Comparison of ENCODE assay signal across 17 cellular contexts in the genomic region with DNA sequence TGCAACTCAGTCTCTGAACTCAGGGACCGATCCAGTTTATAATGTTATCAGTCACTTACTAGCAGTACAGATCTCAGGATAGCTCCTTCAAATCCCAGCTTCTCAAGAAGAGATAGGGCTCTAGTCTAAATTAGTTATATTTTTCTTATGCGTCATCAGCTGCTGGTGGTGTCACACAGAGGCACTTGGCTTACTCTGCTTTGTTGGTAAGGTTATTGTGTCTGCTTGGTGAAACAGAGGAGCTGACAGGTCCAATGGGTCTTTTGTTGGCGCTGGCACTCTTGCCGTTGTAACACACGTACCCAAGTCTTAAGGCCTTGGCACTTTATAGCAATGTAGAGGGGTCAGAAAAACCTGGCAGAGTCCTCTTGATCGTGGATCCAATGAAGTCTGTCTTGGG. TPM values are rescaled to one million over a fixed set of nuclear protein-coding genes. Genes with fewer than 3 reads are reported as not detected.
DNase-seq lines count a peak whose midpoint lies in the region; ATAC-seq, FAIRE-seq and TF ChIP-seq lines count a peak whose summit lies in the region.
"Had no signal": no experiment of that assay in that cellular context is flagged by ENCODE, and none has a peak within 500 bp of the region (broad histone marks: within the 10 kb centered on the region; RNA-seq: fewer than 3 reads in every experiment).

No MANE protein-coding gene starts in this region.

- H3K23ac ChIP-seq in trophoblast cell (ENCODE audit: low read length) = no peak overlapping the region

- H3K14ac ChIP-seq in trophoblast cell (ENCODE audit: low read length) = no peak overlapping the region

- no peaks in the 10 kb centered on the region for H3K79me2 ChIP-seq in trophoblast cell (ENCODE audit: control insufficient read depth, insufficient read depth, low read length, poor library complexity)

- H3K9me3 Mint-ChIP-seq in activated T-helper 17 cell treated with anti-CD3 and anti-CD28 coated beads, Interleukin-2, amount 50 U/mL, for 72 hours = no peaks in the 10 kb centered on the region
- H3K9me3 Mint-ChIP-seq in CD4-positive, alpha-beta memory T cell = no peaks in the 10 kb centered on the region
- H3K9me3 Mint-ChIP-seq: CD8-positive, alpha-beta memory T cell had no signal

- peak overlapping the region; percentile 58 for H3K27ac Mint-ChIP-seq in activated T-helper 17 cell treated with anti-CD3 and anti-CD28 coated beads, Interleukin-2, amount 50 U/mL, for 72 hours
- no peak overlapping the region for H3K27ac Mint-ChIP-seq in CD4-positive, alpha-beta memory T cell
- H3K27ac Mint-ChIP-seq: B cell had no signal

- 56 to 67% (median 62%) methylated on average over 6 of the region's 6 CpGs for WGBS in heart left ventricle, 4 donors
- WGBS in trophoblast cell (ENCODE audit: extremely low coverage, insufficient coverage, insufficient read length) = no CpG with 5 or more reads among the region's 6 CpGs

- peak overlapping the region in 1 of 12 donors; percentile 20 for H3K27ac ChIP-seq in heart left ventricle
- no peak overlapping the region for H3K27ac ChIP-seq in trophoblast cell (ENCODE audit: low read depth, low read length)
- H3K27ac ChIP-seq in CD4-positive, alpha-beta memory T cell (ENCODE audit: low read depth, low read length) = no peak overlapping the region
- H3K27ac ChIP-seq: BLaER1 treated with 17β-estradiol and CSF1 and Interleukin-3, amounts not matched to agents 10 nM and 100 nM; GM23248; HL-60 had no signal

- no peak for DNase-seq in D721Med (ENCODE audit: insufficient read length, low spot score)
- DNase-seq in heart left ventricle = peak in 1 of 5 donors; percentile 52
- DNase-seq in trophoblast cell = peak; percentile 59 to 63
- no peak for DNase-seq in CD4-positive, alpha-beta memory T cell
- DNase-seq in NCI-H345 treated with DMSO at 0.1 percent for 48 hours (lab: John Stamatoyannopoulos, UW; ENCODE audit: unreplicated experiment) = no peak
- DNase-seq: CD8-positive, alpha-beta memory T cell; COR-L47; GM23248 had no signal

- H3K36me3 ChIP-seq in heart left ventricle (peaks cover 0 to 88% (median 81%) of the 10 kb centered on the region in 9 donors), trophoblast cell (ENCODE audit: control insufficient read depth in 1 of 2, insufficient read depth in 2 of 2, low read length in 2 of 2) (peaks cover 18 to 27% of the 10 kb centered on the region in 2 experiments)
- H3K36me3 ChIP-seq in CD4-positive, alpha-beta memory T cell (ENCODE audit: insufficient read depth, low read length) = peaks cover 19% of the 10 kb centered on the region

- no peaks in the 10 kb centered on the region for H3K79me1 ChIP-seq in trophoblast cell (ENCODE audit: low read length)

- CTCF ChIA-PET in CD4-positive, alpha-beta memory T cell (lab: Charles Lee; ENCODE audit: partially characterized antibody) = interaction anchor here (0.7 to 6.2 kb wide), 8 partner anchors 11 to 313 kb away, joined by 3 to 98 read pairs (median 8); partner anchors contain the start of gene TOR1AIP2

- POLR2A ChIA-PET in CD4-positive, alpha-beta memory T cell (lab: Charles Lee; ENCODE audit: partially characterized antibody) = interaction anchor here (1.4 kb wide), 1 partner anchor 16 kb away, joined by 3 read pairs; no protein-coding TSS in a partner anchor

- H2AK5ac ChIP-seq in trophoblast cell (ENCODE audit: low read length) = no peak overlapping the region

- no peak overlapping the region for H3K4me3 Mint-ChIP-seq in activated T-helper 17 cell treated with anti-CD3 and anti-CD28 coated beads, Interleukin-2, amount 50 U/mL, for 72 hours
- no peak overlapping the region for H3K4me3 Mint-ChIP-seq in CD4-positive, alpha-beta memory T cell
- H3K4me3 Mint-ChIP-seq: B cell; CD8-positive, alpha-beta memory T cell had no signal

- H4K12ac ChIP-seq in trophoblast cell (ENCODE audit: low read depth, low read length) = no peak overlapping the region

- peaks cover 89% of the 10 kb centered on the region for H3K36me3 Mint-ChIP-seq in activated T-helper 17 cell treated with anti-CD3 and anti-CD28 coated beads, Interleukin-2, amount 50 U/mL, for 72 hours (ENCODE audit: low read depth)
- peaks cover 30 to 51% of the 10 kb centered on the region in 2 donors for H3K36me3 Mint-ChIP-seq in CD4-positive, alpha-beta memory T cell

- H2BK120ac ChIP-seq in trophoblast cell (ENCODE audit: insufficient read depth, low read length, poor library complexity) = no peak overlapping the region

- no peak overlapping the region for H4K8ac ChIP-seq in trophoblast cell (ENCODE audit: low read depth, low read length)

- H3K4me3 ChIP-seq in heart left ventricle = no peak overlapping the region
- no peak overlapping the region for H3K4me3 ChIP-seq in trophoblast cell (ENCODE audit: low read depth, low read length)
- no peak overlapping the region for H3K4me3 ChIP-seq in CD4-positive, alpha-beta memory T cell (ENCODE audit: low read length in 2 of 2)
- H3K4me3 ChIP-seq: BLaER1 treated with 17β-estradiol and CSF1 and Interleukin-3, amounts not matched to agents 10 nM and 100 nM; GM23248; HAP-1 had no signal

- H3K27me3 ChIP-seq in heart left ventricle = no peaks in the 10 kb centered on the region
- H3K27me3 ChIP-seq in trophoblast cell (ENCODE audit: insufficient read depth, low read length) = no peaks in the 10 kb centered on the region
- no peaks in the 10 kb centered on the region for H3K27me3 ChIP-seq in CD4-positive, alpha-beta memory T cell (ENCODE audit: insufficient read depth, low read length)
- H3K27me3 ChIP-seq: BLaER1 treated with 17β-estradiol and CSF1 and Interleukin-3, amounts not matched to agents 10 nM and 100 nM had no signal

- H3K4me1 ChIP-seq in heart left ventricle = peaks cover 0 to 16% (median under 1%) of the 10 kb centered on the region in 12 donors
- H3K4me1 ChIP-seq in trophoblast cell (ENCODE audit: control insufficient read depth in 1 of 2, insufficient read depth in 2 of 2, low read length in 2 of 2) = no peaks in the 10 kb centered on the region
- peaks cover 5% of the 10 kb centered on the region for H3K4me1 ChIP-seq in CD4-positive, alpha-beta memory T cell (ENCODE audit: insufficient read depth, low read length)
- H3K4me1 ChIP-seq: HAP-1 had no signal

- no peak for TF ChIP-seq CTCF in D721Med (IDR thresholded peaks at IDR 0.05; ENCODE audit: insufficient read depth, missing control alignments)
- TF ChIP-seq CTCF in heart left ventricle (IDR thresholded peaks at IDR 0.05) = no peak

- no peaks in the 10 kb centered on the region for H3K27me3 Mint-ChIP-seq in activated T-helper 17 cell treated with anti-CD3 and anti-CD28 coated beads, Interleukin-2, amount 50 U/mL, for 72 hours
- no peaks in the 10 kb centered on the region for H3K27me3 Mint-ChIP-seq in CD4-positive, alpha-beta memory T cell
- H3K27me3 Mint-ChIP-seq: B cell; CD8-positive, alpha-beta memory T cell had no signal

- H3K4ac ChIP-seq in trophoblast cell (ENCODE audit: low read depth, low read length) = peak overlapping the region; percentile 21

- H2BK12ac ChIP-seq in trophoblast cell (ENCODE audit: low read length) = no peak overlapping the region

- H3K9me3 ChIP-seq in heart left ventricle (no peaks in the 10 kb centered on the region), trophoblast cell (ENCODE audit: insufficient read depth, low read depth, low read length) (no peaks in the 10 kb centered on the region)
- no peaks in the 10 kb centered on the region for H3K9me3 ChIP-seq in CD4-positive, alpha-beta memory T cell (ENCODE audit: control insufficient read depth in 1 of 2, low read length in 2 of 2)
- H3K9me3 ChIP-seq: BLaER1 treated with 17β-estradiol and CSF1 and Interleukin-3, amounts not matched to agents 10 nM and 100 nM; HAP-1 had no signal

- H3K18ac ChIP-seq in trophoblast cell (ENCODE audit: low read length) = no peak overlapping the region

- H2BK5ac ChIP-seq in trophoblast cell (ENCODE audit: low read depth, low read length, poor library complexity) = no peak overlapping the region

- H3K4me2 ChIP-seq in trophoblast cell (ENCODE audit: low read length) = no peak overlapping the region
- H3K4me2 ChIP-seq: BLaER1 treated with 17β-estradiol and CSF1 and Interleukin-3, amounts not matched to agents 10 nM and 100 nM had no signal

- TF ChIP-seq POLR2A in heart left ventricle (IDR thresholded peaks at IDR 0.05) = no peak

- no peak for ATAC-seq in activated T-helper 17 cell treated with anti-CD3 and anti-CD28 coated beads, Interleukin-2, amount 50 U/mL, for 72 hours (replicated peaks)
- ATAC-seq in heart left ventricle (peak in 3 of 4 donors; percentile 30 to 86 (median 84)), HG02870 (IDR thresholded peaks at IDR 0.05; ENCODE audit: unreplicated experiment) (no peak)

- no peak overlapping the region for H2AFZ ChIP-seq in trophoblast cell (ENCODE audit: insufficient read depth, low read length, poor library complexity)
- H2AFZ ChIP-seq: GM23248 had no signal

- H3K4me1 Mint-ChIP-seq in activated T-helper 17 cell treated with anti-CD3 and anti-CD28 coated beads, Interleukin-2, amount 50 U/mL, for 72 hours = peaks cover 4% of the 10 kb centered on the region
- H3K4me1 Mint-ChIP-seq in CD4-positive, alpha-beta memory T cell = peaks cover 5 to 11% (median 9%) of the 10 kb centered on the region in 4 donors

- H4K91ac ChIP-seq in trophoblast cell (ENCODE audit: low read depth, low read length) = no peak overlapping the region

- peak; percentile 6 for FAIRE-seq in D721Med (lab: Jason Lieb, UNC)
- FAIRE-seq: G401.6, GM12891, GM19239 had no signal

- no peak overlapping the region for H3K9ac ChIP-seq in trophoblast cell (ENCODE audit: low read length)
- H3K9ac ChIP-seq: GM23248 had no signal

- intact Hi-C loops in heart left ventricle (cut with DNase I) = loop anchor here in 8 of 10 donors (5.0 to 10.0 kb wide), 4 partner anchors 169 to 319 kb away; no protein-coding TSS in a partner anchor
- intact Hi-C loops in CD4-positive, alpha-beta memory T cell (cut with micrococcal nuclease) = no loop called here

RNA-seq across cellular contexts. Expression of gene TOR1AIP2, which starts 12.2 kb away (rescaled TPM):
- total RNA-seq in activated T-helper 17 cell treated with anti-CD3 and anti-CD28 coated beads, Interleukin-2, amount 50 U/mL, for 72 hours = 10 to 100 TPM; 63.3 to 72.9 TPM
- total RNA-seq in heart left ventricle = 10 to 100 TPM; 40.1 to 73.2 (median 56.7) TPM
- 10 to 100 TPM; 12.7 to 22.2 TPM for polyA plus RNA-seq in heart left ventricle
- polyA plus RNA-seq in trophoblast cell (2013) = 74.2 and 76.8 TPM in 2 replicates
- total RNA-seq in CD4-positive, alpha-beta memory T cell = 10 to 100 TPM; 51.0 to 52.8 TPM
- polyA plus RNA-seq in CD4-positive, alpha-beta memory T cell = 10 to 100 TPM in 1 of 2 donors, 1 to 10 TPM in 1; 7.2 to 13.0 TPM

RNA-seq across cellular contexts. Expression of gene TOR1AIP1, which starts 16.7 kb away (rescaled TPM):
- total RNA-seq in activated T-helper 17 cell treated with anti-CD3 and anti-CD28 coated beads, Interleukin-2, amount 50 U/mL, for 72 hours = 10 to 100 TPM; 61.8 to 62.0 TPM
- total RNA-seq in heart left ventricle = 10 to 100 TPM; 25.4 to 68.2 (median 47.4) TPM
- 10 to 100 TPM; 16.0 to 22.0 TPM for polyA plus RNA-seq in heart left ventricle
- polyA plus RNA-seq in trophoblast cell (2013) = 24.4 and 27.7 TPM in 2 replicates
- total RNA-seq in CD4-positive, alpha-beta memory T cell = 10 to 100 TPM; 53.8 to 61.0 TPM
- 10 to 100 TPM; 79.2 to 90.6 TPM for polyA plus RNA-seq in CD4-positive, alpha-beta memory T cell

Comparison
In these comparisons a context has a peak if more than half of its experiments do, and no peak if none do; other contexts are left out.
1. DNase-seq: peak in trophoblast cell (2 of 2); none in D721Med (single experiment), CD4-positive, alpha-beta memory T cell (0 of 5) and NCI-H345 treated with DMSO at 0.1 percent for 48 hours (single experiment).
2. ATAC-seq: peak in heart left ventricle (3 of 4); none in activated T-helper 17 cell treated with anti-CD3 and anti-CD28 coated beads, Interleukin-2, amount 50 U/mL, for 72 hours (single experiment) and HG02870 (single experiment).